ENCODE assay signal across 29 cellular contexts in genomic region chr14:81582420-81582819, GRCh38.
"Had no signal": no experiment of that assay in that cellular context is flagged by ENCODE, and none has a peak within 500 bp of the region (broad histone marks: within the 10 kb centered on the region; RNA-seq: fewer than 3 reads in every experiment).

No MANE protein-coding gene starts in this region.

- H3K9me3 Mint-ChIP-seq: central memory CD8-positive, alpha-beta T cell; type B pancreatic cell had no signal

- H3K36me3 Mint-ChIP-seq: mesothelial cell of epicardium; stimulated activated effector memory CD8-positive, alpha-beta T cell treated with anti-CD3 and anti-CD28 coated beads, Interleukin-12 subunit alpha, Interleukin-12 subunit beta, amount 100 ng/mL, for 72 hours; type B pancreatic cell had no signal

- H3K4me3 Mint-ChIP-seq: activated CD4-positive, alpha-beta memory T cell treated with anti-CD3 and anti-CD28 coated beads for 36 hours; activated CD4-positive, alpha-beta T cell treated with anti-CD3 and anti-CD28 coated beads, Interleukin-2, amount 10 ng/mL, durations not matched to agents 24 days and 14 days; activated T-helper 1 cell treated with anti-CD3 and anti-CD28 coated beads, Interleukin-12 subunit alpha, Interleukin-12 subunit beta, Interleukin-2, Interleukin-4 antibody, amounts not matched to agents 30 ng/mL and 10 ng/mL and 1 ng/mL, durations not matched to agents 14 hours and 24 hours and 36 hours; central memory CD8-positive, alpha-beta T cell; mesothelial cell of epicardium; naive thymus-derived CD4-positive, alpha-beta T cell; stimulated activated effector memory CD8-positive, alpha-beta T cell treated with anti-CD3 and anti-CD28 coated beads, Interleukin-12 subunit alpha, Interleukin-12 subunit beta, amount 100 ng/mL, for 72 hours; stimulated activated naive CD8-positive, alpha-beta T cell treated with anti-CD3 and anti-CD28 coated beads, Interleukin-15, amount 100 ng/mL, for 72 hours; type B pancreatic cell had no signal

- H3K27ac Mint-ChIP-seq: activated CD4-positive, alpha-beta memory T cell treated with anti-CD3 and anti-CD28 coated beads for 36 hours; activated CD4-positive, alpha-beta T cell treated with anti-CD3 and anti-CD28 coated beads, Interleukin-2, amount 10 ng/mL, durations not matched to agents 24 days and 14 days; activated T-helper 1 cell treated with anti-CD3 and anti-CD28 coated beads, Interleukin-12 subunit alpha, Interleukin-12 subunit beta, Interleukin-2, Interleukin-4 antibody, amounts not matched to agents 30 ng/mL and 10 ng/mL and 1 ng/mL, durations not matched to agents 14 hours and 24 hours and 36 hours; mesothelial cell of epicardium; naive thymus-derived CD4-positive, alpha-beta T cell; progenitor cell of endocrine pancreas; stimulated activated effector memory CD8-positive, alpha-beta T cell treated with anti-CD3 and anti-CD28 coated beads, Interleukin-12 subunit alpha, Interleukin-12 subunit beta, amount 100 ng/mL, for 72 hours; stimulated activated naive CD8-positive, alpha-beta T cell treated with anti-CD3 and anti-CD28 coated beads, Interleukin-15, amount 100 ng/mL, for 72 hours; type B pancreatic cell had no signal

- H3K4me3 ChIP-seq: heart right ventricle, left lung, lung, ovary, right lobe of liver, skin epidermis, uterus had no signal

- ATAC-seq: heart right ventricle; left lung; naive thymus-derived CD4-positive, alpha-beta T cell; stimulated activated effector memory CD8-positive, alpha-beta T cell treated with anti-CD3 and anti-CD28 coated beads, Interleukin-12 subunit alpha, Interleukin-12 subunit beta, amount 100 ng/mL, for 72 hours; stimulated activated naive CD8-positive, alpha-beta T cell treated with anti-CD3 and anti-CD28 coated beads, Interleukin-15, amount 100 ng/mL, for 72 hours had no signal

- H3K27me3 Mint-ChIP-seq: progenitor cell of endocrine pancreas, type B pancreatic cell had no signal

- DNase-seq: activated CD4-positive, alpha-beta memory T cell treated with anti-CD3 and anti-CD28 coated beads for 36 hours; activated CD4-positive, alpha-beta T cell treated with anti-CD3 and anti-CD28 coated beads, Interleukin-2, amount 10 ng/mL, durations not matched to agents 24 days and 14 days; activated CD4-positive, CD25-positive, alpha-beta regulatory T cell treated with anti-CD3 and anti-CD28 coated beads, Interleukin-2, amount 50 U/mL, for 72 hours; activated CD8-positive, alpha-beta memory T cell treated with anti-CD3 and anti-CD28 coated beads, Interleukin-2, amount 50 U/mL, for 4 hours; activated gamma-delta T cell treated with Interleukin-2 at 50 U/mL for 16 hours; activated naive CD4-positive, alpha-beta T cell treated with anti-CD3 and anti-CD28 coated beads, Interleukin-2, amount 50 U/mL, for 16 hours; activated T-cell treated with anti-CD3 and anti-CD28 coated beads, Interleukin-2, amount 50 U/mL, for 1 hour; amygdala; effector CD8-positive, alpha-beta T cell; foreskin fibroblast; heart right ventricle; left lung; naive thymus-derived CD4-positive, alpha-beta T cell; ovary; right lobe of liver; stimulated activated CD4-positive, alpha-beta T cell treated with anti-CD3 and anti-CD28 coated beads, Interleukin-12 subunit alpha, Interleukin-12 subunit beta, amount 100 ng/mL, for 4 hours; stimulated activated CD4-positive, alpha-beta T cell treated with anti-CD3 and anti-CD28 coated beads, Interleukin-4, amount 100 ng/mL, for 1 hour; stimulated activated naive CD8-positive, alpha-beta T cell treated with anti-CD3 and anti-CD28 coated beads, Interleukin-15, amount 100 ng/mL, for 72 hours; substantia nigra; T-helper 2 cell; uterus had no signal

- H3K4me1 Mint-ChIP-seq: activated CD4-positive, alpha-beta T cell treated with anti-CD3 and anti-CD28 coated beads, Interleukin-2, amount 10 ng/mL, durations not matched to agents 24 days and 14 days; central memory CD8-positive, alpha-beta T cell; mesothelial cell of epicardium; stimulated activated effector memory CD8-positive, alpha-beta T cell treated with anti-CD3 and anti-CD28 coated beads, Interleukin-12 subunit alpha, Interleukin-12 subunit beta, amount 100 ng/mL, for 72 hours; stimulated activated naive CD8-positive, alpha-beta T cell treated with anti-CD3 and anti-CD28 coated beads, Interleukin-15, amount 100 ng/mL, for 72 hours had no signal
